ENCODE assay signal across 2 cellular contexts in genomic region chr4:8854866-8855265, GRCh38.
TF ChIP-seq lines count a peak whose summit lies in the region.

No MANE protein-coding gene starts in this region.

TF ChIP-seq in IMR-90, 13 proteins besides CTCF, POLR2A, EP300 and RAD21:
- no peak for TF ChIP-seq RFX5 (IDR thresholded peaks at IDR 0.05; ENCODE audit: low read depth, low read length)
- no peak for TF ChIP-seq CEBPB (IDR thresholded peaks at IDR 0.05; ENCODE audit: low read depth, low read length)
- no peak for TF ChIP-seq NFE2L2 (IDR thresholded peaks at IDR 0.05; ENCODE audit: low read depth, low read length)

TF ChIP-seq in H1, 55 proteins besides CTCF, POLR2A, EP300 and RAD21:
- TF ChIP-seq TAF1 (IDR thresholded peaks at IDR 0.05; ENCODE audit: low read depth, low read length) (no peak), KDM5A (IDR thresholded peaks at IDR 0.05; ENCODE audit: low read length) (no peak), EZH2 (IDR thresholded peaks at IDR 0.05; ENCODE audit: low read depth, low read length, severe bottlenecking) (no peak), EGR1 (IDR thresholded peaks at IDR 0.05; ENCODE audit: borderline replicate concordance, low read depth, low read length) (no peak), ATF2 (IDR thresholded peaks at IDR 0.05; ENCODE audit: low read length) (no peak), CREB1 (IDR thresholded peaks at IDR 0.05) (no peak), BACH1 (IDR thresholded peaks at IDR 0.05; ENCODE audit: low read length) (no peak), SRF (IDR thresholded peaks at IDR 0.05; ENCODE audit: low read depth, low read length) (no peak), SP1 (IDR thresholded peaks at IDR 0.05; ENCODE audit: low read depth, low read length) (no peak), CTBP2 (IDR thresholded peaks at IDR 0.05; ENCODE audit: borderline replicate concordance, insufficient read depth, insufficient read length, low read length) (no peak), NANOG (IDR thresholded peaks at IDR 0.05; ENCODE audit: insufficient read depth, low read depth, low read length, poor library complexity, severe bottlenecking) (no peak), MAX (IDR thresholded peaks at IDR 0.05) (no peak), BRCA1 (IDR thresholded peaks at IDR 0.05; ENCODE audit: low read depth, low read length) (no peak), KDM1A (IDR thresholded peaks at IDR 0.05; ENCODE audit: borderline replicate concordance, low read length) (no peak), SIX5 (IDR thresholded peaks at IDR 0.05; ENCODE audit: low read depth, low read length) (no peak), CBX5 (IDR thresholded peaks at IDR 0.05; ENCODE audit: low read depth, low read length) (no peak), PHF8 (conservative IDR thresholded peaks at IDR 0.05; ENCODE audit: low read depth, low read length) (no peak), POU5F1 (IDR thresholded peaks at IDR 0.05; ENCODE audit: low read depth, low read length) (no peak), RXRA (IDR thresholded peaks at IDR 0.05; ENCODE audit: insufficient read depth, low read depth, low read length) (no peak)
